ENCODE assay signal across 8 cellular contexts in the genomic region with DNA sequence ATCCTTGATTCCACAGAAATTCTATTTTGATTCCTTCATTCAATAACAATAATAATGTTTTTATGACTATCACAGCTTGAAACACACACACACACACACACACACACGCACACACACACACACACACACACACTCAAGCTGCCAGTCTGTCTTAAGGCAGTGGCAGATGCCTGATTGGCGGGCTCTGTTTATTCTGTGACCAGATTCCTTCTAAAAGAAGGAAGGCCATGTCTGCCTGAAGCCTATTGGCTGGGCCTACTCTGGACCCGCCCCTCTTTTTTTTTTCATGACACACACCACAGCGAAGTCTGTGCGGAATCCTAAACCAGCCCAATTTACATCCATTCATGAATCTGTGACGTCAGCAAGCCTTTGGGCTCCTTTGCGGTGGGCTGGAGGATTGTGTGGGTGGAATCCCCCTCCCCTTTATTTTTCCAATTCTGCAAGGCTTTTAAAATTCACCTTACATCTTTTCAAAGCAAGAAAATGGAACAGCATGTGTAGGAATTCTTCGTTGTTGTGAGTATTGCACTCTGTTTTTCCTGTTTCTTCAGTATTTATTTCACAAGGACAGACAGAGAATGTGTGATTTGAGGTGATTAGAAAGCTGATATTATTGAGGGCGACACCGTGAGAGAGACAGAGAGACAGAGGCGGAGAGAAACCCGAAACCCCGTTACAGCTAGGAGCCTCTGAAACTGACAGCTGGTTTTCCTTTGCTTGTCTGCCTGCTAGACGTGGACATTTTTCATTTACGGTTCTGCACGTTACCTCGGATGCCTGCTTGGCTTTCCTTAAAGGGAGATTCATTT. TPM values are rescaled to one million over a fixed set of nuclear protein-coding genes. Genes with fewer than 3 reads are reported as not detected.
DNase-seq lines count a peak whose midpoint lies in the region; ATAC-seq, FAIRE-seq and TF ChIP-seq lines count a peak whose summit lies in the region.

A gene with protein sequence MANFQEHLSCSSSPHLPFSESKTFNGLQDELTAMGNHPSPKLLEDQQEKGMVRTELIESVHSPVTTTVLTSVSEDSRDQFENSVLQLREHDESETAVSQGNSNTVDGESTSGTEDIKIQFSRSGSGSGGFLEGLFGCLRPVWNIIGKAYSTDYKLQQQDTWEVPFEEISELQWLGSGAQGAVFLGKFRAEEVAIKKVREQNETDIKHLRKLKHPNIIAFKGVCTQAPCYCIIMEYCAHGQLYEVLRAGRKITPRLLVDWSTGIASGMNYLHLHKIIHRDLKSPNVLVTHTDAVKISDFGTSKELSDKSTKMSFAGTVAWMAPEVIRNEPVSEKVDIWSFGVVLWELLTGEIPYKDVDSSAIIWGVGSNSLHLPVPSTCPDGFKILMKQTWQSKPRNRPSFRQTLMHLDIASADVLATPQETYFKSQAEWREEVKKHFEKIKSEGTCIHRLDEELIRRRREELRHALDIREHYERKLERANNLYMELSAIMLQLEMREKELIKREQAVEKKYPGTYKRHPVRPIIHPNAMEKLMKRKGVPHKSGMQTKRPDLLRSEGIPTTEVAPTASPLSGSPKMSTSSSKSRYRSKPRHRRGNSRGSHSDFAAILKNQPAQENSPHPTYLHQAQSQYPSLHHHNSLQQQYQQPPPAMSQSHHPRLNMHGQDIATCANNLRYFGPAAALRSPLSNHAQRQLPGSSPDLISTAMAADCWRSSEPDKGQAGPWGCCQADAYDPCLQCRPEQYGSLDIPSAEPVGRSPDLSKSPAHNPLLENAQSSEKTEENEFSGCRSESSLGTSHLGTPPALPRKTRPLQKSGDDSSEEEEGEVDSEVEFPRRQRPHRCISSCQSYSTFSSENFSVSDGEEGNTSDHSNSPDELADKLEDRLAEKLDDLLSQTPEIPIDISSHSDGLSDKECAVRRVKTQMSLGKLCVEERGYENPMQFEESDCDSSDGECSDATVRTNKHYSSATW (plus strand): TSS at position 287 of the 812 bp plus-strand sequence. CDS start 65,446 bp downstream, outside the sequence.

- TF ChIP-seq CTCF in OCI-LY1 (IDR thresholded peaks at IDR 0.05; ENCODE audit: low read length) = no peak

- peak; percentile 93 for ATAC-seq in GM21528 (IDR thresholded peaks at IDR 0.05; ENCODE audit: low FRiP score, unreplicated experiment)

- DNase-seq in EH (ENCODE audit: low read depth) (peak; percentile 94), HTR-8/SVneo (ENCODE audit: insufficient read length, low spot score) (peak; percentile 89), anterior cingulate cortex (lab: John Stamatoyannopoulos, UW) (peak; percentile 10 to 94 (median 76)), cardiac septum (ENCODE audit: low spot score) (peak; percentile 86), occipital lobe (lab: John Stamatoyannopoulos, UW) (peak; percentile 73), 8988T (no peak)

- no peaks in the 10 kb centered on the region for H3K36me3 ChIP-seq in OCI-LY1 (ENCODE audit: insufficient read depth, low read length)

- H3K9me2 ChIP-seq in OCI-LY1 (ENCODE audit: low read depth, low read length) = no peaks in the 10 kb centered on the region

- H2AFZ ChIP-seq in OCI-LY1 (ENCODE audit: low read length) = no peak within 1 kb of the TSS

- peak within 1 kb of the TSS; percentile 55 for H3K4me2 ChIP-seq in OCI-LY1 (ENCODE audit: low read length)

- no peaks in the 10 kb centered on the region for H3K79me2 ChIP-seq in OCI-LY1 (ENCODE audit: insufficient read depth, low read length)

- H3K4me3 ChIP-seq in OCI-LY1 (ENCODE audit: low read depth, low read length, poor library complexity, severe bottlenecking) = peak within 1 kb of the TSS; percentile 40

- peak; percentile 48 for FAIRE-seq in HTR-8/SVneo (lab: Jason Lieb, UNC)

- no peaks in the 10 kb centered on the region for H3K9me3 ChIP-seq in OCI-LY1 (ENCODE audit: low read length)

- H3F3A ChIP-seq in OCI-LY1 (ENCODE audit: insufficient read depth, low read length) = no peaks in the 10 kb centered on the region

- H3K27ac ChIP-seq in OCI-LY1 (ENCODE audit: low read depth, low read length, poor library complexity, severe bottlenecking) = no peak within 1 kb of the TSS

- intact Hi-C loops in cardiac septum (cut with DNase I) = loop anchor here (5.0 to 10.0 kb wide), 2 partner anchors 134 to 222 kb away; a partner anchor contains a TSS

- H3K9ac ChIP-seq in OCI-LY1 (ENCODE audit: low read length) = no peak within 1 kb of the TSS

- H3K27me3 ChIP-seq in OCI-LY1 (ENCODE audit: insufficient read depth, low read length) = 0 out of 2 replicates have a peak, but pooled peaks cover 6% of the 10 kb centered on the region

- H3K4me1 ChIP-seq in OCI-LY1 (ENCODE audit: insufficient read depth, low read length, severe bottlenecking) = peaks cover 7% of the 10 kb centered on the region

- no peaks in the 10 kb centered on the region for H4K20me1 ChIP-seq in OCI-LY1 (ENCODE audit: insufficient read depth, low read length)

RNA-seq across cellular contexts. Expression of the gene that starts here (rescaled TPM):
- total RNA-seq in cardiac septum (9.0 TPM), occipital lobe (46.8 TPM)
